Comparison of ENCODE assay signal across 32 cellular contexts in the genomic region with DNA sequence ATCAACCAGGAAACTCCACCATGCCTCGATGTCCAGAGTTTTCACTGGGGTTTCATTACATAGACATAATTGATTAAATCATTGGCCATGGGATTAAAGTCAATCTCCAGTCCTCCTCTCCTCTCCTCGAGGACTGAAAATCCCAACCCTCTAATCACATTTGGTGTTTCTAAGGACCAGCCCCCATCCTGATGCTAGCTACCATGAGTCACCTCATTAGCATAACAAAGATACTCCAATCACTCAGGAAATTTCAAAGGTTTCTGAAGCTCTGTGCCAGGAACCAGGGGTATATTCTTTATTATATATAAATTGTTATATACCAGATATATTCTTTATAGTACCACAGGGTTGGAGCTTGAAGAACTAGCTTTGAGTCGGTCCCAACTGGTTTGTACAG.
A peak's percentile ranks its signal among the peaks of the same experiment; 100 is the strongest.
DNase-seq lines count a peak whose midpoint lies in the region; ATAC-seq, FAIRE-seq and TF ChIP-seq lines count a peak whose summit lies in the region.
"Had no signal": no experiment of that assay in that cellular context is flagged by ENCODE, and none has a peak within 500 bp of the region (broad histone marks: within the 10 kb centered on the region; RNA-seq: fewer than 3 reads in every experiment).

No MANE protein-coding gene starts in this region.

- WGBS in body of pancreas, 2 donors, result 62 to 70% methylated on average over 3 of the region's 3 CpGs

- H2AFZ ChIP-seq in GM23338, result no peak overlapping the region

- H3K36me3 ChIP-seq in GM23338 (ENCODE audit: insufficient read depth), result peaks cover 5% of the 10 kb centered on the region; the same call in 1 of the 2 replicates
- no peaks in the 10 kb centered on the region for H3K36me3 ChIP-seq in NT2/D1 (ENCODE audit: insufficient read depth, insufficient read length, low read length)
- H3K36me3 ChIP-seq in bronchial epithelial cell (ENCODE audit: control insufficient read depth, insufficient read depth, low read length), result no peaks in the 10 kb centered on the region
- H3K36me3 ChIP-seq in body of pancreas (replicated peaks in 1 of 2; ENCODE audit: insufficient read depth in 1 of 2, low read depth in 2 of 2), result no peaks in the 10 kb centered on the region
- H3K36me3 ChIP-seq: ascending aorta, right atrium auricular region, suprapubic skin, upper lobe of right lung had no signal

- intact Hi-C loops in dorsolateral prefrontal cortex (cut with DNase I) (no loop called here), body of pancreas (cut with DNase I) (no loop called here)
- intact Hi-C loops in CD4-positive, alpha-beta T cell (cut with DNase I, micrococcal nuclease), result no loop called here

- H4K20me1 ChIP-seq in GM23338 (replicated peaks; ENCODE audit: insufficient read depth), result no peaks in the 10 kb centered on the region

- peaks cover 20% of the 10 kb centered on the region for H3K9me3 Mint-ChIP-seq in GM23338
- H3K9me3 Mint-ChIP-seq in CD4-positive, alpha-beta T cell, result peaks cover 5% of the 10 kb centered on the region

- ATAC-seq in GM23338 (no peak), body of pancreas (no peak), HG02623 (IDR thresholded peaks at IDR 0.05; ENCODE audit: unreplicated experiment) (no peak)
- no peak for ATAC-seq in CD4-positive, alpha-beta T cell (ENCODE audit: poor library complexity)
- ATAC-seq: activated T-cell treated with anti-CD3 and anti-CD28 coated beads, Interleukin-2, amount 50 U/mL, for 72 hours; left lobe of liver; upper lobe of right lung had no signal

- no peak overlapping the region for H3K27ac Mint-ChIP-seq in GM23338
- no peak overlapping the region for H3K27ac Mint-ChIP-seq in CD4-positive, alpha-beta T cell
- H3K27ac Mint-ChIP-seq: activated CD4-positive, alpha-beta memory T cell treated with anti-CD3 and anti-CD28 coated beads for 36 hours; activated T-cell treated with anti-CD3 and anti-CD28 coated beads, Interleukin-2, amount 50 U/mL, for 72 hours; dendritic cell treated with granulocyte-macrophage colony-stimulating factor and Interleukin-4, amounts not matched to agents 40 ng/mL and 50 ng/mL, for 4 days; T-helper 1 cell treated with Interleukin-12 subunit alpha and Interleukin-12 subunit beta and Interleukin-4 antibody, amounts not matched to agents 30 μg/mL and 1 μg/mL, for 36 hours had no signal

- DNase-seq in GM23338 (ENCODE audit: low spot score), result peak; percentile 76
- peak; percentile 76 for DNase-seq in NT2/D1 (ENCODE audit: low read depth, low spot score)
- DNase-seq in bronchial epithelial cell (ENCODE audit: low read depth), result peak; percentile 38
- DNase-seq in iPS DF 4.7 (ENCODE audit: extremely low read depth, low spot score), result peak; percentile 56
- no peak for DNase-seq in dorsolateral prefrontal cortex
- no peak for DNase-seq in body of pancreas
- DNase-seq in CD4-positive, alpha-beta T cell, result no peak
- DNase-seq: activated CD4-positive, alpha-beta memory T cell treated with anti-CD3 and anti-CD28 coated beads for 36 hours; activated CD4-positive, CD25-positive, alpha-beta regulatory T cell treated with anti-CD3 and anti-CD28 coated beads, Interleukin-2, amount 50 U/mL, for 72 hours; activated T-cell treated with anti-CD3 and anti-CD28 coated beads, Interleukin-2, amount 50 U/mL, for 72 hours; Caco-2; DMS53; GDM1; hypothalamus; mesenchymal stem cell; NCI-H1436 treated with DMSO at 0.1 percent for 48 hours; NCI-H774; posterior cingulate gyrus; RPMI8226; small intestine; stimulated activated naive CD4-positive, alpha-beta T cell treated with Interleukin-2 at 50 U/mL for 16 hours; upper lobe of right lung had no signal

- H3K4me3 ChIP-seq in GM23338 (no peak overlapping the region), NT2/D1 (ENCODE audit: insufficient read length, low read depth) (no peak overlapping the region), bronchial epithelial cell (ENCODE audit: low read depth, low read length) (no peak overlapping the region), dorsolateral prefrontal cortex (no peak overlapping the region), body of pancreas (no peak overlapping the region)
- H3K4me3 ChIP-seq: ascending aorta, right atrium auricular region, SK-N-MC, suprapubic skin, upper lobe of right lung had no signal

- H3K27me3 ChIP-seq in GM23338 (ENCODE audit: insufficient read depth), result no peaks in the 10 kb centered on the region
- H3K27me3 ChIP-seq in NT2/D1 (ENCODE audit: insufficient read depth, insufficient read length), result no peaks in the 10 kb centered on the region
- H3K27me3 ChIP-seq in bronchial epithelial cell (ENCODE audit: control insufficient read depth, insufficient read depth, low read length), result no peaks in the 10 kb centered on the region
- H3K27me3 ChIP-seq in dorsolateral prefrontal cortex, result peaks cover 0 to 14% (median 0%) of the 10 kb centered on the region in 45 donors
- H3K27me3 ChIP-seq in body of pancreas, result no peaks in the 10 kb centered on the region
- peaks cover 25% of the 10 kb centered on the region for H3K27me3 ChIP-seq in CD4-positive, alpha-beta T cell (ENCODE audit: control insufficient read depth, insufficient read depth, low read length)
- H3K27me3 ChIP-seq: ascending aorta, right atrium auricular region, suprapubic skin, upper lobe of right lung had no signal

- H3K9me3 ChIP-seq in NT2/D1 (ENCODE audit: insufficient read depth, low read length) (peaks cover 11% of the 10 kb centered on the region), body of pancreas (no peaks in the 10 kb centered on the region)
- no peaks in the 10 kb centered on the region for H3K9me3 ChIP-seq in CD4-positive, alpha-beta T cell (ENCODE audit: control insufficient read depth, low read length)
- H3K9me3 ChIP-seq: ascending aorta, Caco-2, upper lobe of right lung had no signal

- H3F3A ChIP-seq in GM23338 (replicated peaks; ENCODE audit: low read depth), result no peaks in the 10 kb centered on the region

- peaks cover 27% of the 10 kb centered on the region; the same call in 1 of the 2 replicates for H3K4me1 ChIP-seq in GM23338 (ENCODE audit: insufficient read depth)
- no peaks in the 10 kb centered on the region for H3K4me1 ChIP-seq in NT2/D1 (ENCODE audit: insufficient read depth, insufficient read length)
- H3K4me1 ChIP-seq in body of pancreas, result no peaks in the 10 kb centered on the region
- H3K4me1 ChIP-seq: ascending aorta, right atrium auricular region, suprapubic skin, upper lobe of right lung had no signal

- peaks cover 31% of the 10 kb centered on the region for H3K4me1 Mint-ChIP-seq in GM23338
- H3K4me1 Mint-ChIP-seq in CD4-positive, alpha-beta T cell (ENCODE audit: low read depth), result no peaks in the 10 kb centered on the region

- TF ChIP-seq CTCF in GM23338 (conservative IDR thresholded peaks at IDR 0.05; ENCODE audit: low read depth in 2 of 2) (no peak), bronchial epithelial cell (IDR thresholded peaks at IDR 0.05; ENCODE audit: insufficient read depth, low read length, severe bottlenecking) (no peak), dorsolateral prefrontal cortex (IDR thresholded peaks at IDR 0.05 in 54 of 56, conservative IDR thresholded peaks at IDR 0.05 in 2 of 56; ENCODE audit: low read depth in 1 of 56, partially characterized antibody in 56 of 56) (no peak), body of pancreas (IDR thresholded peaks at IDR 0.05) (no peak)
- no peak for TF ChIP-seq CTCF in CD4-positive, alpha-beta T cell (IDR thresholded peaks at IDR 0.05)

- H3K4me3 Mint-ChIP-seq in GM23338, result no peak overlapping the region
- H3K4me3 Mint-ChIP-seq in CD4-positive, alpha-beta T cell, result no peak overlapping the region
- H3K4me3 Mint-ChIP-seq: activated CD4-positive, alpha-beta memory T cell treated with anti-CD3 and anti-CD28 coated beads for 36 hours; activated T-cell treated with anti-CD3 and anti-CD28 coated beads, Interleukin-2, amount 50 U/mL, for 72 hours; dendritic cell treated with granulocyte-macrophage colony-stimulating factor and Interleukin-4, amounts not matched to agents 40 ng/mL and 50 ng/mL, for 4 days; T-helper 1 cell treated with Interleukin-12 subunit alpha and Interleukin-12 subunit beta and Interleukin-4 antibody, amounts not matched to agents 30 μg/mL and 1 μg/mL, for 36 hours had no signal

- no peaks in the 10 kb centered on the region for H3K27me3 Mint-ChIP-seq in GM23338 (ENCODE audit: insufficient read depth, low read depth, poor library complexity)
- peaks cover 68% of the 10 kb centered on the region for H3K27me3 Mint-ChIP-seq in CD4-positive, alpha-beta T cell

- TF ChIP-seq POLR2A in body of pancreas (IDR thresholded peaks at IDR 0.05), result no peak

- peaks cover 14% of the 10 kb centered on the region for H3K9me2 ChIP-seq in GM23338 (ENCODE audit: insufficient read depth)

- H3K27ac ChIP-seq in GM23338 (ENCODE audit: low read depth) (no peak overlapping the region), dorsolateral prefrontal cortex (no peak overlapping the region), body of pancreas (no peak overlapping the region)
- H3K27ac ChIP-seq in CD4-positive, alpha-beta T cell (ENCODE audit: low read depth, low read length), result no peak overlapping the region
- H3K27ac ChIP-seq: ascending aorta, C4-2B, right atrium auricular region, SK-N-MC, suprapubic skin, upper lobe of right lung had no signal

- CTCF ChIA-PET in CD4-positive, alpha-beta T cell (lab: Charles Lee), result no interaction called here

- POLR2A ChIA-PET in CD4-positive, alpha-beta T cell (lab: Charles Lee), result no interaction called here

- H3K79me2 ChIP-seq in GM23338 (replicated peaks; ENCODE audit: insufficient read depth), result no peaks in the 10 kb centered on the region

- no peak for FAIRE-seq in bronchial epithelial cell (lab: Jason Lieb, UNC)
- FAIRE-seq: islet of Langerhans had no signal

- H3K36me3 Mint-ChIP-seq in GM23338 (ENCODE audit: low read depth), result peaks cover 28% of the 10 kb centered on the region
- no peaks in the 10 kb centered on the region for H3K36me3 Mint-ChIP-seq in CD4-positive, alpha-beta T cell (ENCODE audit: low read depth)

- H3K4me2 ChIP-seq in GM23338, result 0 out of 2 replicates have a peak overlapping the region, but pooled peaks have one; percentile 6

- no peak overlapping the region for H3K9ac ChIP-seq in NT2/D1 (ENCODE audit: insufficient read length, low read depth)

TF ChIP-seq in GM23338, 12 proteins besides CTCF, POLR2A, EP300 and RAD21:
- TF ChIP-seq CREB1 (CRISPR knock-in tag; IDR thresholded peaks at IDR 0.05; ENCODE audit: low read depth) (no peak), JUNB (IDR thresholded peaks at IDR 0.05; ENCODE audit: unreplicated experiment) (no peak), EZH2phosphoT487 (IDR thresholded peaks at IDR 0.05; ENCODE audit: unreplicated experiment) (no peak), NANOG (IDR thresholded peaks at IDR 0.05; ENCODE audit: borderline replicate concordance) (no peak)

Comparison
In these comparisons a context has a peak if more than half of its experiments do, and no peak if none do; other contexts are left out.
1. DNase-seq: peak in GM23338 (single experiment), NT2/D1 (single experiment), bronchial epithelial cell (single experiment) and iPS DF 4.7 (single experiment); none in dorsolateral prefrontal cortex (0 of 10), body of pancreas (0 of 4) and CD4-positive, alpha-beta T cell (0 of 10).